In genomic region chr1:240029418-240029817, GRCh38 we compare ENCODE assay signal across 24 cellular contexts.
A peak's percentile ranks its signal among the peaks of the same experiment; 100 is the strongest.
DNase-seq lines count a peak whose midpoint lies in the region; ATAC-seq and TF ChIP-seq lines count a peak whose summit lies in the region.
"Had no signal": no experiment of that assay in that cellular context is flagged by ENCODE, and none has a peak within 500 bp of the region (broad histone marks: within the 10 kb centered on the region; RNA-seq: fewer than 3 reads in every experiment).

No MANE protein-coding gene starts in this region.

- H3K4me3 ChIP-seq in BJ (ENCODE audit: low read depth, low read length) (no peak overlapping the region), brain microvascular endothelial cell (ENCODE audit: low read depth, low read length) (no peak overlapping the region), A673 (ENCODE audit: low read depth, low read length, poor library complexity, severe bottlenecking) (no peak overlapping the region)
- H3K4me3 ChIP-seq: heart left ventricle, neural progenitor cell, tibial nerve had no signal

- no peaks in the 10 kb centered on the region for H3K9me3 ChIP-seq in A673 (ENCODE audit: low read depth, low read length, poor library complexity, severe bottlenecking)
- H3K9me3 ChIP-seq: heart left ventricle, tibial nerve had no signal

- H3K36me3 ChIP-seq in BJ (ENCODE audit: control insufficient read depth, insufficient read depth, low read length) (no peaks in the 10 kb centered on the region), brain microvascular endothelial cell (replicated peaks) (no peaks in the 10 kb centered on the region), A673 (ENCODE audit: insufficient read depth, low read length, poor library complexity, severe bottlenecking) (no peaks in the 10 kb centered on the region)
- H3K36me3 ChIP-seq: heart left ventricle, neural progenitor cell, tibial nerve had no signal

- CTCF ChIA-PET in BJ (lab: Yijun Ruan, JAX): interaction anchor here (1.0 to 8.1 kb wide), 10 partner anchors 55 to 663 kb away, joined by 4 to 45 read pairs (median 7); no protein-coding TSS in a partner anchor
- CTCF ChIA-PET in A673 (lab: Charles Lee): interaction anchor here (0.6 kb wide), 1 partner anchor 11 kb away, joined by 12 read pairs; no protein-coding TSS in a partner anchor

- peak; percentile 32 for DNase-seq in BJ (ENCODE audit: low read depth)
- peak; percentile 25 for DNase-seq in M059J (ENCODE audit: low read depth)
- DNase-seq in brain microvascular endothelial cell: peak; percentile 7
- DNase-seq in iris pigment epithelial cell (ENCODE audit: low read depth): peak; percentile 39
- no peak for DNase-seq in A673 (ENCODE audit: low spot score)
- no peak for DNase-seq in activated CD4-positive, CD25-positive, alpha-beta regulatory T cell treated with anti-CD3 and anti-CD28 coated beads, Interleukin-2, amount 50 U/mL, for 72 hours
- DNase-seq: activated CD4-positive, alpha-beta T cell treated with anti-CD3 and anti-CD28 coated beads for 48 hours; activated effector memory CD4-positive, alpha-beta T cell treated with anti-CD3 and anti-CD28 coated beads, Interleukin-2, amount 50 U/mL, for 16 hours; central memory CD4-positive, alpha-beta T cell; DND-41; heart left ventricle; left ventricle myocardium superior; MM.1S; NCI-H2171; NCI-H69; SHP77; small intestine; stimulated activated CD4-positive, alpha-beta T cell treated with anti-CD3 and anti-CD28 coated beads, Interleukin-2, amount 100 ng/mL, for 48 hours; stimulated activated naive CD4-positive, alpha-beta T cell treated with Interleukin-2 at 50 U/mL for 16 hours; T-helper 1 cell had no signal

- no peaks in the 10 kb centered on the region for H3K4me1 ChIP-seq in A673 (ENCODE audit: insufficient read depth, low read length, poor library complexity, severe bottlenecking)
- H3K4me1 ChIP-seq: heart left ventricle, neural progenitor cell had no signal

- no peaks in the 10 kb centered on the region for H3K27me3 ChIP-seq in BJ (ENCODE audit: control insufficient read depth, insufficient read depth, low read length)
- H3K27me3 ChIP-seq in brain microvascular endothelial cell (replicated peaks): no peaks in the 10 kb centered on the region
- no peaks in the 10 kb centered on the region for H3K27me3 ChIP-seq in A673 (replicated peaks; ENCODE audit: insufficient read depth, low read depth, low read length, poor library complexity)
- H3K27me3 ChIP-seq: neural progenitor cell, tibial nerve had no signal

- TF ChIP-seq CTCF in BJ (IDR thresholded peaks at IDR 0.05; ENCODE audit: insufficient read depth, low read depth, low read length) (no peak), brain microvascular endothelial cell (IDR thresholded peaks at IDR 0.05; ENCODE audit: low read depth, low read length, missing control alignments) (no peak), A673 (conservative IDR thresholded peaks at IDR 0.05; ENCODE audit: low read depth, low read length) (no peak)

- H3K27ac ChIP-seq in brain microvascular endothelial cell: no peak overlapping the region
- no peak overlapping the region for H3K27ac ChIP-seq in A673 (ENCODE audit: low read depth, low read length, poor library complexity, severe bottlenecking)
- H3K27ac ChIP-seq: heart left ventricle, neural progenitor cell had no signal

- ATAC-seq in HG03439 (IDR thresholded peaks at IDR 0.05; ENCODE audit: unreplicated experiment) (no peak), GM21390 (IDR thresholded peaks at IDR 0.05; ENCODE audit: unreplicated experiment) (no peak)
- ATAC-seq: heart left ventricle, left ventricle myocardium superior had no signal

- intact Hi-C loops in A673 (cut with micrococcal nuclease; ENCODE audit: unreplicated experiment): loop anchor here (5.0 kb wide), 1 partner anchor 138 kb away; no protein-coding TSS in a partner anchor

- no TSS peak for BruUV-seq in A673 (replicated peaks; lab: Mats Ljungman, UMichigan)

- POLR2A ChIA-PET in BJ (lab: Charles Lee): interaction anchor here (0.7 kb wide), 2 partner anchors 9 to 60 kb away, joined by 3 to 4 read pairs; no protein-coding TSS in a partner anchor
- POLR2A ChIA-PET in A673 (lab: Charles Lee; ENCODE audit: low non-redundant PET): no interaction called here

- in situ Hi-C loops in brain microvascular endothelial cell (cut with HindIII; ENCODE audit: low pct_ligation_motif_present, low sequenced_read_pairs): no loop called here

Comparison
In these comparisons a context has a peak if more than half of its experiments do, and no peak if none do; other contexts are left out.
1. DNase-seq: peak in BJ (single experiment), M059J (single experiment), brain microvascular endothelial cell (single experiment) and iris pigment epithelial cell (single experiment); none in A673 (single experiment) and activated CD4-positive, CD25-positive, alpha-beta regulatory T cell treated with anti-CD3 and anti-CD28 coated beads, Interleukin-2, amount 50 U/mL, for 72 hours (single experiment).